8 cellular contexts compared by ENCODE assay signal in the genomic region with DNA sequence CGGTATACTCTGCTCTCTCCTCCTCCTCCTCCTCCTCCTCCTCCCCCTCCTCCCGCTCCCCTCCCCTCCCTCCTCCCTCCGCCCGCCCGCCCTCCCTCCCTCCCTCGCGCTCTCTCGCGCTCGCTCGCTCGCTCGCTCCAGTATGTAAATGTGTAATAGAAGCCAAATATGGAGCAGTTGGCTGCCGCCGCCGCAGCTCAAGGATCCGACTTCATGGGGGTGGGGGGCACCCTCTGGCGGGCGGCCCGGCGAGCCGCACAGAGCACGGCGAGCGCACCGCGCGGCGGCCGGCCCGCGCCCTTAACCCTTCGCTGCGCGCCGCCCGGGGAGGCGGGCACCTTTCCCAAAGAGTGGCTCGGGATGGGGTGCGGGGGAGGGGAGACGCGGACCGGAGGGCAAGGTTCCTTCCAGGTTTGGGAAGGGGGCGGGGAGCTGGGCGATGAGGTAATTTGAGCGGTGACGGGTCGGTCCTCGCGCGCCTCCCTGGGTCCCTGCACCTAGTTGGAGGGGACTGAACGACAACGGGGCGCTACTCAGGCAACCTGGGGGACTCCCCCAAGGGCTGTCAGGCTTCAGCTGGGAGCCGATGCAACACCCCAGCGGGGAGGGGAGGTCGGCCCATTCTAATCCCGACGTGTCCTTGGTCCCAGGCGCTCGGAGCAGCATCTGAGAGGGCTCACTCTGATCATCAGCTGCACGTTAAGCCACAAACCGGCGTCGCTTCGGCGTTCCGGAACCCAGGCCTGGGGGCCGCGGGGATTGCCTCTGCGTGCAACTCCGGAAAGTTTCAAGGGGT. TPM values are rescaled to one million over a fixed set of nuclear protein-coding genes. Genes with fewer than 3 reads are reported as not detected.
DNase-seq lines count a peak whose midpoint lies in the region; ATAC-seq and TF ChIP-seq lines count a peak whose summit lies in the region.

No MANE protein-coding gene starts in this region.

- H3K27me3 Mint-ChIP-seq in T-helper 1 cell treated with Interleukin-12 subunit alpha and Interleukin-12 subunit beta and Interleukin-4 antibody, amounts not matched to agents 30 μg/mL and 1 μg/mL, for 36 hours (ENCODE audit: low read depth): no peaks in the 10 kb centered on the region

- no peaks in the 10 kb centered on the region for H3K9me3 ChIP-seq in Karpas-422 (ENCODE audit: low read length)
- no peaks in the 10 kb centered on the region for H3K9me3 ChIP-seq in right atrium auricular region
- no peaks in the 10 kb centered on the region for H3K9me3 ChIP-seq in uterus

- peaks cover 29% of the 10 kb centered on the region for H3K36me3 Mint-ChIP-seq in T-helper 1 cell treated with Interleukin-12 subunit alpha and Interleukin-12 subunit beta and Interleukin-4 antibody, amounts not matched to agents 30 μg/mL and 1 μg/mL, for 36 hours (ENCODE audit: low read depth)

- ATAC-seq in GM21723 (IDR thresholded peaks at IDR 0.05; ENCODE audit: unreplicated experiment): peak; percentile 65

- peak overlapping the region; percentile 100 for H3K27ac Mint-ChIP-seq in T-helper 1 cell treated with Interleukin-12 subunit alpha and Interleukin-12 subunit beta and Interleukin-4 antibody, amounts not matched to agents 30 μg/mL and 1 μg/mL, for 36 hours

- H3K4me1 Mint-ChIP-seq in T-helper 1 cell treated with Interleukin-12 subunit alpha and Interleukin-12 subunit beta and Interleukin-4 antibody, amounts not matched to agents 30 μg/mL and 1 μg/mL, for 36 hours (ENCODE audit: low read depth): peaks cover 63% of the 10 kb centered on the region

- no peaks in the 10 kb centered on the region for H3K79me2 ChIP-seq in Karpas-422 (ENCODE audit: low read length)

- H3K4me2 ChIP-seq in Karpas-422 (ENCODE audit: low read depth, low read length, poor library complexity, severe bottlenecking): peak overlapping the region; percentile 70

- H3K9me2 ChIP-seq in Karpas-422 (replicated peaks; ENCODE audit: insufficient read depth, low read length): no peaks in the 10 kb centered on the region

- no peaks in the 10 kb centered on the region for H3K9me3 Mint-ChIP-seq in T-helper 1 cell treated with Interleukin-12 subunit alpha and Interleukin-12 subunit beta and Interleukin-4 antibody, amounts not matched to agents 30 μg/mL and 1 μg/mL, for 36 hours

- peak overlapping the region; percentile 100 for H3K4me3 Mint-ChIP-seq in T-helper 1 cell treated with Interleukin-12 subunit alpha and Interleukin-12 subunit beta and Interleukin-4 antibody, amounts not matched to agents 30 μg/mL and 1 μg/mL, for 36 hours

- peak overlapping the region; percentile 68 for H3K4me3 ChIP-seq in Karpas-422 (ENCODE audit: low read length)
- H3K4me3 ChIP-seq in right atrium auricular region: peak overlapping the region; percentile 95 to 96
- H3K4me3 ChIP-seq in rectal smooth muscle tissue (ENCODE audit: low read length): peak overlapping the region; percentile 95
- peak overlapping the region; percentile 86 to 97 for H3K4me3 ChIP-seq in uterus

- H2AFZ ChIP-seq in Karpas-422 (ENCODE audit: low read length): 0 out of 2 replicates have a peak overlapping the region, but pooled peaks have one; percentile 32

- H3K27ac ChIP-seq in Karpas-422 (ENCODE audit: low read length) (no peak overlapping the region), right atrium auricular region (peak overlapping the region; percentile 99), rectal smooth muscle tissue (ENCODE audit: low read depth, low read length) (peak overlapping the region; percentile 98), uterus (peak overlapping the region; percentile 98 to 100)

- DNase-seq in ELR (ENCODE audit: low read depth) (peak; percentile 94), Karpas-422 (peak; percentile 82), amniotic stem cell (lab: John Stamatoyannopoulos, UW) (peak; percentile 85), right atrium auricular region (ENCODE audit: low spot score) (peak; percentile 88), uterus (peak; percentile 87 to 92)

- TF ChIP-seq POLR2A in uterus (IDR thresholded peaks at IDR 0.05): peak in 1 of 2 donors; percentile 57

- TF ChIP-seq CTCF in right atrium auricular region (IDR thresholded peaks at IDR 0.05) (peak in 1 of 2 donors; percentile 56), uterus (IDR thresholded peaks at IDR 0.05) (peak in 3 of 4 experiments; percentile 5 to 59 (median 50))

- intact Hi-C loops in uterus (cut with DNase I; ENCODE audit: low total_unique reads): loop anchor here (5.0 to 10.0 kb wide), 2 partner anchors 247 to 424 kb away; no protein-coding TSS in a partner anchor

- H3K27me3 ChIP-seq in Karpas-422 (ENCODE audit: low read length) (no peaks in the 10 kb centered on the region; the same call in none of the 2 replicates), right atrium auricular region (no peaks in the 10 kb centered on the region), rectal smooth muscle tissue (ENCODE audit: control insufficient read depth, insufficient read depth, low read length) (no peaks in the 10 kb centered on the region), uterus (no peaks in the 10 kb centered on the region)

- H3K9ac ChIP-seq in Karpas-422 (ENCODE audit: low read length) (peak overlapping the region; percentile 47), rectal smooth muscle tissue (ENCODE audit: low read length) (peak overlapping the region; percentile 93)

- H3K4me1 ChIP-seq in Karpas-422 (ENCODE audit: low read length) (peaks cover 37% of the 10 kb centered on the region), right atrium auricular region (peaks cover 0 to 32% of the 10 kb centered on the region in 2 donors), rectal smooth muscle tissue (ENCODE audit: control insufficient read depth, insufficient read depth, low read length) (peaks cover 15% of the 10 kb centered on the region), uterus (no peaks in the 10 kb centered on the region)

- H4K20me1 ChIP-seq in Karpas-422 (ENCODE audit: insufficient read depth, low read depth, low read length): no peaks in the 10 kb centered on the region

- H3K36me3 ChIP-seq in Karpas-422 (ENCODE audit: insufficient read depth, low read length) (no peaks in the 10 kb centered on the region), right atrium auricular region (no peaks in the 10 kb centered on the region), rectal smooth muscle tissue (ENCODE audit: control insufficient read depth, insufficient read depth, low read length) (no peaks in the 10 kb centered on the region), uterus (no peaks in the 10 kb centered on the region)

RNA-seq across cellular contexts. Expression of gene ATXN1, which starts 0.4 kb away (rescaled TPM):
- total RNA-seq in Karpas-422 (2014; rRNA removed; shearing (Covaris generic); ENCODE audit: low replicate concordance): 0.37 and 1.2 TPM in 2 replicates
- total RNA-seq in right atrium auricular region (10 to 100 TPM; 41.8 to 62.0 TPM), uterus (100 to 1,000 TPM in 1 of 4 donors, 10 to 100 TPM in 3; 21.0 to 102 (median 51.1) TPM)

Comparison
In these comparisons a context has a peak if more than half of its experiments do, and no peak if none do; other contexts are left out.
1. RNA of gene ATXN1, which starts 0.4 kb away (total RNA-seq): 21.0 to 102 TPM in uterus and 41.8 to 62.0 TPM in right atrium auricular region; 0.37 to 1.2 TPM in Karpas-422; every median in the first group is over 10 times any median in the second.
2. Peak in every context shown above with its lines, with median percentiles within 50 percentile points of each other: DNase-seq and H3K4me3 ChIP-seq.